22 cellular contexts compared by ENCODE assay signal in genomic region chr7:75944507-75944906, GRCh38. TPM values are rescaled to one million over a fixed set of nuclear protein-coding genes. Genes with fewer than 3 reads are reported as not detected.
A peak's percentile ranks its signal among the peaks of the same experiment; 100 is the strongest.
DNase-seq lines count a peak whose midpoint lies in the region; ATAC-seq, FAIRE-seq and TF ChIP-seq lines count a peak whose summit lies in the region.
"Had no signal": no experiment of that assay in that cellular context is flagged by ENCODE, and none has a peak within 500 bp of the region (broad histone marks: within the 10 kb centered on the region; RNA-seq: fewer than 3 reads in every experiment).

No MANE protein-coding gene starts in this region.

- intact Hi-C loops in Calu3 (cut with micrococcal nuclease; ENCODE audit: unreplicated experiment) = no loop called here
- intact Hi-C loops in CD4-positive, alpha-beta T cell (cut with DNase I, micrococcal nuclease) = no loop called here

- H3K36me3 ChIP-seq in Peyer's patch (peaks cover 0 to 9% (median 0%) of the 10 kb centered on the region in 3 donors), hepatocyte (replicated peaks; ENCODE audit: insufficient read depth, low read depth) (no peaks in the 10 kb centered on the region), small intestine (ENCODE audit: control insufficient read depth in 2 of 2, insufficient read depth in 2 of 2, low read length in 2 of 2) (no peaks in the 10 kb centered on the region), GM23248 (ENCODE audit: low read depth) (no peaks in the 10 kb centered on the region)

- H3K27ac ChIP-seq in Peyer's patch (peak overlapping the region in 3 of 4 donors; percentile 12 to 91 (median 72)), hepatocyte (peak overlapping the region; percentile 94), small intestine (ENCODE audit: low read depth in 1 of 2, low read length in 1 of 2) (peak overlapping the region; percentile 95 to 96), GM23248 (no peak overlapping the region)
- no peak overlapping the region for H3K27ac ChIP-seq in CD4-positive, alpha-beta T cell (ENCODE audit: low read depth, low read length)
- H3K27ac ChIP-seq: tibial artery had no signal

- FAIRE-seq in small intestine (lab: Jason Lieb, UNC) = no peak

- H2AFZ ChIP-seq in hepatocyte (no peak overlapping the region), GM23248 (no peak overlapping the region)

- TF ChIP-seq CTCF in Calu3 (IDR thresholded peaks at IDR 0.05; ENCODE audit: unreplicated experiment) (no peak), Peyer's patch (IDR thresholded peaks at IDR 0.05) (no peak), hepatocyte (IDR thresholded peaks at IDR 0.05; ENCODE audit: poor library complexity) (no peak)
- no peak for TF ChIP-seq CTCF in CD4-positive, alpha-beta T cell (IDR thresholded peaks at IDR 0.05)

- 0 out of 2 replicates have a peak, but pooled peaks cover 4% of the 10 kb centered on the region for H3F3A ChIP-seq in GM23248 (ENCODE audit: insufficient read depth)

- in situ Hi-C loops in GM23248 (cut with MboI) = no loop called here

- H3K9ac ChIP-seq in GM23248 = no peak overlapping the region

- no peaks in the 10 kb centered on the region for H3K9me2 ChIP-seq in hepatocyte (replicated peaks; ENCODE audit: insufficient read depth)
- no peaks in the 10 kb centered on the region for H3K9me2 ChIP-seq in GM23248 (ENCODE audit: insufficient read depth)

- no peaks in the 10 kb centered on the region for H3K27me3 Mint-ChIP-seq in Calu3 (ENCODE audit: unreplicated experiment)
- no peaks in the 10 kb centered on the region for H3K27me3 Mint-ChIP-seq in CD4-positive, alpha-beta T cell
- H3K27me3 Mint-ChIP-seq: activated naive CD8-positive, alpha-beta T cell treated with anti-CD3 and anti-CD28 coated beads, Interleukin-2, amount 50 U/mL, for 24 hours; T-cell had no signal

- CTCF ChIA-PET in Calu3 (lab: Charles Lee) = interaction anchor here (1.2 kb wide), 1 partner anchor 13 kb away, joined by 4 read pairs; no protein-coding TSS in a partner anchor
- CTCF ChIA-PET in CD4-positive, alpha-beta T cell (lab: Charles Lee) = no interaction called here

- H3K27me3 ChIP-seq in Peyer's patch (no peaks in the 10 kb centered on the region), hepatocyte (no peaks in the 10 kb centered on the region), small intestine (ENCODE audit: control insufficient read depth in 2 of 2, insufficient read depth in 2 of 2, low read length in 2 of 2) (no peaks in the 10 kb centered on the region), GM23248 (replicated peaks; ENCODE audit: insufficient read depth) (no peaks in the 10 kb centered on the region)
- H3K27me3 ChIP-seq in CD4-positive, alpha-beta T cell (ENCODE audit: control insufficient read depth, insufficient read depth, low read length) = no peaks in the 10 kb centered on the region
- H3K27me3 ChIP-seq: body of pancreas, tibial artery had no signal

- POLR2A ChIA-PET in CD4-positive, alpha-beta T cell (lab: Charles Lee) = no interaction called here

- no peak for ATAC-seq in HG02884 (IDR thresholded peaks at IDR 0.05; ENCODE audit: unreplicated experiment)
- ATAC-seq in CD4-positive, alpha-beta T cell (ENCODE audit: poor library complexity) = no peak
- ATAC-seq: activated naive CD8-positive, alpha-beta T cell treated with anti-CD3 and anti-CD28 coated beads, Interleukin-2, amount 50 U/mL, for 24 hours; T-cell had no signal

- H3K9me3 ChIP-seq in Peyer's patch = no peaks in the 10 kb centered on the region
- no peaks in the 10 kb centered on the region for H3K9me3 ChIP-seq in hepatocyte (ENCODE audit: low read depth)
- no peaks in the 10 kb centered on the region for H3K9me3 ChIP-seq in small intestine (ENCODE audit: control insufficient read depth, low read depth)
- H3K9me3 ChIP-seq in GM23248 (ENCODE audit: low read depth) = no peaks in the 10 kb centered on the region
- H3K9me3 ChIP-seq in CD4-positive, alpha-beta T cell (ENCODE audit: control insufficient read depth, low read length) = no peaks in the 10 kb centered on the region
- H3K9me3 ChIP-seq: body of pancreas, tibial artery had no signal

- H3K4me3 ChIP-seq in Peyer's patch (no peak overlapping the region), hepatocyte (no peak overlapping the region), small intestine (ENCODE audit: low read depth in 1 of 2, low read length in 2 of 2) (no peak overlapping the region), GM23248 (no peak overlapping the region)
- H3K4me3 ChIP-seq: body of pancreas, tibial artery had no signal

- peaks cover 12% of the 10 kb centered on the region for H3K36me3 Mint-ChIP-seq in Calu3 (ENCODE audit: insufficient read depth, unreplicated experiment)
- H3K36me3 Mint-ChIP-seq in CD4-positive, alpha-beta T cell (ENCODE audit: low read depth) = no peaks in the 10 kb centered on the region

- peak overlapping the region; percentile 59 for H3K4me2 ChIP-seq in hepatocyte
- no peak overlapping the region for H3K4me2 ChIP-seq in GM23248 (ENCODE audit: unreplicated experiment)

- no peaks in the 10 kb centered on the region for H3K9me3 Mint-ChIP-seq in Calu3 (ENCODE audit: low read depth, unreplicated experiment)
- no peaks in the 10 kb centered on the region for H3K9me3 Mint-ChIP-seq in CD4-positive, alpha-beta T cell
- H3K9me3 Mint-ChIP-seq: activated naive CD8-positive, alpha-beta T cell treated with anti-CD3 and anti-CD28 coated beads, Interleukin-2, amount 50 U/mL, for 24 hours; T-cell had no signal

- H3K4me1 ChIP-seq in Peyer's patch (peaks cover 0 to 34% (median 7%) of the 10 kb centered on the region in 4 donors), hepatocyte (ENCODE audit: insufficient read depth) (peaks cover 25% of the 10 kb centered on the region), small intestine (ENCODE audit: control insufficient read depth in 2 of 2, insufficient read depth in 1 of 2, low read depth in 1 of 2, low read length in 1 of 2) (peaks cover 13 to 14% of the 10 kb centered on the region in 2 donors), GM23248 (ENCODE audit: insufficient read depth) (peaks cover 7% of the 10 kb centered on the region)

- DNase-seq in Calu3 = no peak
- DNase-seq in Peyer's patch = no peak
- DNase-seq in hepatocyte (ENCODE audit: low spot score) = no peak
- no peak for DNase-seq in small intestine
- no peak for DNase-seq in GM23248
- no peak for DNase-seq in HuH-7.5 (ENCODE audit: low spot score)
- DNase-seq in CD4-positive, alpha-beta T cell = no peak
- DNase-seq: activated CD4-positive, alpha-beta T cell treated with anti-CD3 and anti-CD28 coated beads for 4 hours; activated effector memory CD4-positive, alpha-beta T cell treated with anti-CD3 and anti-CD28 coated beads, Interleukin-2, amount 50 U/mL, for 16 hours; activated naive CD8-positive, alpha-beta T cell treated with anti-CD3 and anti-CD28 coated beads, Interleukin-2, amount 50 U/mL, for 24 hours; body of pancreas; DMS79; effector memory CD4-positive, alpha-beta T cell; Karpas-422; NCI-H1694 treated with DMSO at 0.1 percent for 48 hours; NCI-H748 treated with DMSO at 0.1 percent for 48 hours; stimulated activated CD4-positive, alpha-beta T cell treated with anti-CD3 and anti-CD28 coated beads, Interleukin-2, amount 100 ng/mL, for 24 hours; stimulated activated naive CD4-positive, alpha-beta T cell; T-cell; tibial artery had no signal

- no peak for TF ChIP-seq POLR2A in Peyer's patch (IDR thresholded peaks at IDR 0.05)

- H3K4me1 Mint-ChIP-seq in Calu3 (ENCODE audit: low read depth, unreplicated experiment) = peaks cover 19% of the 10 kb centered on the region
- peaks cover 7% of the 10 kb centered on the region for H3K4me1 Mint-ChIP-seq in CD4-positive, alpha-beta T cell (ENCODE audit: low read depth)

- H4K20me1 ChIP-seq in hepatocyte (ENCODE audit: insufficient read depth, poor library complexity, severe bottlenecking) (no peaks in the 10 kb centered on the region), GM23248 (ENCODE audit: insufficient read depth) (no peaks in the 10 kb centered on the region)

- peak overlapping the region; percentile 87 for H3K27ac Mint-ChIP-seq in Calu3 (ENCODE audit: unreplicated experiment)
- no peak overlapping the region for H3K27ac Mint-ChIP-seq in CD4-positive, alpha-beta T cell
- H3K27ac Mint-ChIP-seq: activated naive CD8-positive, alpha-beta T cell treated with anti-CD3 and anti-CD28 coated beads, Interleukin-2, amount 50 U/mL, for 24 hours; mesothelial cell of epicardium; T-cell had no signal

- WGBS in hepatocyte (ENCODE audit: low lambda C conversion rate, missing lambda C conversion rate) = 88% methylated on average over 1 of the region's 1 CpG
- 95 to 97% (median 97%) methylated on average over 1 of the region's 1 CpG for WGBS in small intestine, 3 donors
- 92 to 100% methylated on average over 1 of the region's 1 CpG for WGBS in GM23248 (ENCODE audit: low coverage in 1 of 2, low lambda C conversion rate in 2 of 2, missing lambda C conversion rate in 2 of 2), 2 experiments

- no TSS peak for BruUV-seq in Calu3 (replicated peaks; lab: Mats Ljungman, UMichigan)

- H3K4me3 Mint-ChIP-seq in Calu3 (ENCODE audit: low read depth, unreplicated experiment) = no peak overlapping the region
- H3K4me3 Mint-ChIP-seq in CD4-positive, alpha-beta T cell = no peak overlapping the region
- H3K4me3 Mint-ChIP-seq: activated naive CD8-positive, alpha-beta T cell treated with anti-CD3 and anti-CD28 coated beads, Interleukin-2, amount 50 U/mL, for 24 hours; mesothelial cell of epicardium; T-cell had no signal

- H3K79me2 ChIP-seq in hepatocyte (peaks cover 83% of the 10 kb centered on the region), GM23248 (ENCODE audit: insufficient read depth) (peaks cover 35% of the 10 kb centered on the region)

RNA-seq across cellular contexts. Expression of gene POR, which starts 29.6 kb away (rescaled TPM):
- 65.8 and 83.1 TPM in 2 replicates for total RNA-seq in Calu3 (2022)
- 100 to 1,000 TPM in 3 of 4 donors, 10 to 100 TPM in 1; 67.7 to 625 (median 451) TPM for total RNA-seq in Peyer's patch
- 102 and 106 TPM in 2 replicates for total RNA-seq in hepatocyte
- polyA plus RNA-seq in hepatocyte = 212 and 220 TPM in 2 replicates
- 100 to 1,000 TPM; 148 to 461 (median 376) TPM for polyA plus RNA-seq in small intestine
- 38.2 and 42.7 TPM in 2 replicates for total RNA-seq in GM23248 (2014; rRNA removed; shearing (Covaris generic))
- polyA plus RNA-seq in GM23248 (2016; fragmentation: Nextera tagmentation; extraction: Ambion mirVana) = 54.4 and 58.6 TPM in 2 replicates
- 10 to 100 TPM; 44.2 to 54.8 TPM for total RNA-seq in CD4-positive, alpha-beta T cell

RNA-seq across cellular contexts. Expression of gene TMEM120A, which starts 49.9 kb away (rescaled TPM):
- total RNA-seq in Calu3 (2022) = 19.3 and 30.8 TPM in 2 replicates
- 100 to 1,000 TPM in 2 of 4 donors, 10 to 100 TPM in 2; 62.7 to 116 (median 101) TPM for total RNA-seq in Peyer's patch
- total RNA-seq in hepatocyte = 40.6 and 50.7 TPM in 2 replicates
- 91.1 and 99.5 TPM in 2 replicates for polyA plus RNA-seq in hepatocyte
- polyA plus RNA-seq in small intestine = 100 to 1,000 TPM in 2 of 3 donors, 10 to 100 TPM in 1; 99.6 to 207 (median 202) TPM
- 8.2 and 25.1 TPM in 2 replicates for total RNA-seq in GM23248 (2014; rRNA removed; shearing (Covaris generic))
- polyA plus RNA-seq in GM23248 (2016; fragmentation: Nextera tagmentation; extraction: Ambion mirVana) = 46.9 and 47.1 TPM in 2 replicates
- total RNA-seq in CD4-positive, alpha-beta T cell = 10 to 100 TPM in 1 of 2 experiments, 1 to 10 TPM in 1; 10.0 to 10.8 TPM

Comparison
In these comparisons a context has a peak if more than half of its experiments do, and no peak if none do; other contexts are left out.
1. H3K27ac ChIP-seq: peak in Peyer's patch (3 of 4), hepatocyte (single experiment) and small intestine (2 of 2); none in GM23248 (single experiment) and CD4-positive, alpha-beta T cell (single experiment).